1 cellular context compared by ENCODE assay signal in the genomic region with DNA sequence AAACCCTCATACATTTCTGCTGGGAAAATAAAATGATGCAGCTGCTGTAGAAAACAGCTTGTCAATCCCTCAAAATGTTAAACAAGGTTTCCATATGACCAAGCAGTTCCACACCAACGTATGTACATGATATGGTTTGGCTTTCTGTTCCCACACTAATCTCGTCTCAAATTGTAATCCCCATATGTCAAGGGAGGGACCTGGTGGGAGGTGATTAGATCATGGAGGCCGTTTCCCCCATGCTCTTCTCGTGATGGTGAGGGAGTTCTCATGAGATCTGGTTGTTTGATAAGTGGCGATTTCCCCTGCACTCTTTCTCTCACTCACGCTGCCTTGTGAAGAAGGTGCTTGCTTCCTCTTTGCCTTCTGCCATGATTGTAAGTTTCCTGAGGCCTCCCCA.
TF ChIP-seq lines count a peak whose summit lies in the region.

No MANE protein-coding gene starts in this region.

TF ChIP-seq in GM23338, 12 proteins besides CTCF, POLR2A, EP300 and RAD21 (continued from another document):
- TF ChIP-seq, protein P1, sequence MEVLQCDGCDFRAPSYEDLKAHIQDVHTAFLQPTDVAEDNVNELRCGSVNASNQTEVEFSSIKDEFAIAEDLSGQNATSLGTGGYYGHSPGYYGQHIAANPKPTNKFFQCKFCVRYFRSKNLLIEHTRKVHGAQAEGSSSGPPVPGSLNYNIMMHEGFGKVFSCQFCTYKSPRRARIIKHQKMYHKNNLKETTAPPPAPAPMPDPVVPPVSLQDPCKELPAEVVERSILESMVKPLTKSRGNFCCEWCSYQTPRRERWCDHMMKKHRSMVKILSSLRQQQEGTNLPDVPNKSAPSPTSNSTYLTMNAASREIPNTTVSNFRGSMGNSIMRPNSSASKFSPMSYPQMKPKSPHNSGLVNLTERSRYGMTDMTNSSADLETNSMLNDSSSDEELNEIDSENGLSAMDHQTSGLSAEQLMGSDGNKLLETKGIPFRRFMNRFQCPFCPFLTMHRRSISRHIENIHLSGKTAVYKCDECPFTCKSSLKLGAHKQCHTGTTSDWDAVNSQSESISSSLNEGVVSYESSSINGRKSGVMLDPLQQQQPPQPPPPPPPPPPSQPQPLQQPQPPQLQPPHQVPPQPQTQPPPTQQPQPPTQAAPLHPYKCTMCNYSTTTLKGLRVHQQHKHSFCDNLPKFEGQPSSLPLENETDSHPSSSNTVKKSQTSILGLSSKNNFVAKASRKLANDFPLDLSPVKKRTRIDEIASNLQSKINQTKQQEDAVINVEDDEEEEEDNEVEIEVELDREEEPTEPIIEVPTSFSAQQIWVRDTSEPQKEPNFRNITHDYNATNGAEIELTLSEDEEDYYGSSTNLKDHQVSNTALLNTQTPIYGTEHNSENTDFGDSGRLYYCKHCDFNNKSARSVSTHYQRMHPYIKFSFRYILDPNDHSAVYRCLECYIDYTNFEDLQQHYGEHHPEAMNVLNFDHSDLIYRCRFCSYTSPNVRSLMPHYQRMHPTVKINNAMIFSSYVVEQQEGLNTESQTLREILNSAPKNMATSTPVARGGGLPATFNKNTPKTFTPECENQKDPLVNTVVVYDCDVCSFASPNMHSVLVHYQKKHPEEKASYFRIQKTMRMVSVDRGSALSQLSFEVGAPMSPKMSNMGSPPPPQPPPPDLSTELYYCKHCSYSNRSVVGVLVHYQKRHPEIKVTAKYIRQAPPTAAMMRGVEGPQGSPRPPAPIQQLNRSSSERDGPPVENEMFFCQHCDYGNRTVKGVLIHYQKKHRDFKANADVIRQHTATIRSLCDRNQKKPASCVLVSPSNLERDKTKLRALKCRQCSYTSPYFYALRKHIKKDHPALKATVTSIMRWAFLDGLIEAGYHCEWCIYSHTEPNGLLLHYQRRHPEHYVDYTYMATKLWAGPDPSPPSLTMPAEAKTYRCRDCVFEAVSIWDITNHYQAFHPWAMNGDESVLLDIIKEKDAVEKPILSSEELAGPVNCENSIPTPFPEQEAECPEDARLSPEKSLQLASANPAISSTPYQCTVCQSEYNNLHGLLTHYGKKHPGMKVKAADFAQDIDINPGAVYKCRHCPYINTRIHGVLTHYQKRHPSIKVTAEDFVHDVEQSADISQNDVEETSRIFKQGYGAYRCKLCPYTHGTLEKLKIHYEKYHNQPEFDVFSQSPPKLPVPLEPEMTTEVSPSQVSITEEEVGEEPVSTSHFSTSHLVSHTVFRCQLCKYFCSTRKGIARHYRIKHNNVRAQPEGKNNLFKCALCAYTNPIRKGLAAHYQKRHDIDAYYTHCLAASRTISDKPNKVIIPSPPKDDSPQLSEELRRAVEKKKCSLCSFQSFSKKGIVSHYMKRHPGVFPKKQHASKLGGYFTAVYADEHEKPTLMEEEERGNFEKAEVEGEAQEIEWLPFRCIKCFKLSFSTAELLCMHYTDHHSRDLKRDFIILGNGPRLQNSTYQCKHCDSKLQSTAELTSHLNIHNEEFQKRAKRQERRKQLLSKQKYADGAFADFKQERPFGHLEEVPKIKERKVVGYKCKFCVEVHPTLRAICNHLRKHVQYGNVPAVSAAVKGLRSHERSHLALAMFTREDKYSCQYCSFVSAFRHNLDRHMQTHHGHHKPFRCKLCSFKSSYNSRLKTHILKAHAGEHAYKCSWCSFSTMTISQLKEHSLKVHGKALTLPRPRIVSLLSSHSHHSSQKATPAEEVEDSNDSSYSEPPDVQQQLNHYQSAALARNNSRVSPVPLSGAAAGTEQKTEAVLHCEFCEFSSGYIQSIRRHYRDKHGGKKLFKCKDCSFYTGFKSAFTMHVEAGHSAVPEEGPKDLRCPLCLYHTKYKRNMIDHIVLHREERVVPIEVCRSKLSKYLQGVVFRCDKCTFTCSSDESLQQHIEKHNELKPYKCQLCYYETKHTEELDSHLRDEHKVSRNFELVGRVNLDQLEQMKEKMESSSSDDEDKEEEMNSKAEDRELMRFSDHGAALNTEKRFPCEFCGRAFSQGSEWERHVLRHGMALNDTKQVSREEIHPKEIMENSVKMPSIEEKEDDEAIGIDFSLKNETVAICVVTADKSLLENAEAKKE (CRISPR knock-in tag; IDR thresholded peaks at IDR 0.05): no peak
- no peak for TF ChIP-seq EZH2phosphoT487 (IDR thresholded peaks at IDR 0.05; ENCODE audit: unreplicated experiment)
- TF ChIP-seq CREB1 (CRISPR knock-in tag; IDR thresholded peaks at IDR 0.05; ENCODE audit: low read depth): no peak
- TF ChIP-seq STAT1 (IDR thresholded peaks at IDR 0.05; ENCODE audit: unreplicated experiment): no peak
- no peak for TF ChIP-seq JUNB (IDR thresholded peaks at IDR 0.05; ENCODE audit: unreplicated experiment)
- TF ChIP-seq ZNF114 (CRISPR knock-in tag; IDR thresholded peaks at IDR 0.05): no peak
- no peak for TF ChIP-seq ZNF331 (CRISPR knock-in tag; IDR thresholded peaks at IDR 0.05; ENCODE audit: low read depth)
- TF ChIP-seq NANOG (IDR thresholded peaks at IDR 0.05; ENCODE audit: borderline replicate concordance): no peak
